In the genomic region with DNA sequence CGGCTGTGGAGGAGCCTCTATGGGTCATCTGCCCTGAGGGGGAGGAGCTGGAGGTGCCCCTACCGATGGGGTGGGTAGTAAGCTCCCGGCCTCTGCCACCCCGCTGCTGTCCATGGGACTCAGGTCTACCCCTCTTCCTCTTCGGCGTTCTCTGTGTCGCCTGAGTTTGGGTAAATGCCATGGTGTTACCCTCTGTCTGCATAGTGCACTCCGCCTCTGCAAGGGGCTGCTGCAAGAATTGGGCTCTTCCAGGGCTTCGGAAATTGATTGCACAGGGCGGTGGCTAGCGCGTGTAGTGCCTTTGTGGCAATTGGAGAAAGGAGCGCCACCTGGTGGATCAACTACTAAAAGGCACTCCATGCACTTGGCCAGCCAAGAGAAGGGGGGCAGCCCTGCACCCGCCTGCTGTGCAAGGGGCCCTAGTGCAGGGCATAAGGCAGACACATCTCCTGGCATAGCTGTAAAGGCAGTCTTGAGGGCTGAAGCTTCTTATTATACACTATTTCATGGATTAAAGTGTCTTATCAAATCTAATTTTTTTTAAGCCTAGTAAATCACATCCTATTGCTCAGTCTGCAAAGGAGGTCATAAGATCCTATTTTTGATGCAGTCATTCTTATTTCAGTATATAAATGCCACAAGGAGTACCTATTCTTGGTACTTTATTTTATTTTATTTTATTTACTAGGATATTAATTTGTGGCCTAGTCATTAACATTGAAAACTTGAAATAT, we compare ENCODE assay signal across 8 cellular contexts.
DNase-seq lines count a peak whose midpoint lies in the region; ATAC-seq lines count a peak whose summit lies in the region.

No MANE protein-coding gene starts in this region.

- H3K4me3 ChIP-seq in iPS-15b (ENCODE audit: low read depth, low read length), result peak overlapping the region; percentile 56

- no peaks in the 10 kb centered on the region for H3K9me3 ChIP-seq in iPS-15b (ENCODE audit: control insufficient read depth, insufficient read depth, low read length)

- peaks cover 26% of the 10 kb centered on the region for H3K27me3 ChIP-seq in iPS-15b (ENCODE audit: control insufficient read depth, insufficient read depth, low read length)

- peaks cover 5% of the 10 kb centered on the region for H3K4me1 ChIP-seq in iPS-15b (ENCODE audit: control insufficient read depth, insufficient read depth, low read length)

- no peak overlapping the region for H3K9ac ChIP-seq in iPS-15b (ENCODE audit: low read depth, low read length)

- peak; percentile 43 for DNase-seq in NK-92 treated with Interleukin-12 subunit alpha and Interleukin-12 subunit beta, amount 100 ng/mL, for 24 hours (lab: John Stamatoyannopoulos, UW)
- no peak for DNase-seq in NK-92 (lab: John Stamatoyannopoulos, UW; ENCODE audit: unreplicated experiment)
- peak; percentile 38 for DNase-seq in NCI-H1105 treated with DMSO at 0.1 percent for 48 hours (lab: John Stamatoyannopoulos, UW)
- peak; percentile 69 for DNase-seq in T-helper 9 cell
- DNase-seq in astrocyte of the hippocampus (ENCODE audit: low read depth, low spot score), result peak; percentile 84
- DNase-seq in stimulated activated CD4-positive, alpha-beta T cell treated with anti-CD3 and anti-CD28 coated beads, Interleukin-12 subunit alpha, Interleukin-12 subunit beta, amount 100 ng/mL, for 24 hours (ENCODE audit: low read depth in 2 of 2), result peak; percentile 47 to 76

- no peaks in the 10 kb centered on the region for H3K36me3 ChIP-seq in iPS-15b (ENCODE audit: control insufficient read depth, insufficient read depth, low read length)

- ATAC-seq in HG02852 (IDR thresholded peaks at IDR 0.05; ENCODE audit: unreplicated experiment), result peak; percentile 99
